ENCODE assay signal across 8 cellular contexts in genomic region chr13:44917589-44918322, GRCh38.
DNase-seq lines count a peak whose midpoint lies in the region; ATAC-seq and TF ChIP-seq lines count a peak whose summit lies in the region.

No MANE protein-coding gene starts in this region.

- H3K27me3 ChIP-seq in GM06990 (replicated peaks; ENCODE audit: control insufficient read depth, insufficient read depth, low read length) (no peaks in the 10 kb centered on the region), testis (no peaks in the 10 kb centered on the region)

- H3K36me3 ChIP-seq in GM06990 (ENCODE audit: control insufficient read depth, insufficient read depth, low read length), result no peaks in the 10 kb centered on the region
- H3K36me3 ChIP-seq in testis (ENCODE audit: low read depth, missing control alignments), result no peaks in the 10 kb centered on the region

- H3K4me3 Mint-ChIP-seq in activated naive CD8-positive, alpha-beta T cell treated with anti-CD3 and anti-CD28 coated beads, Interleukin-2, amount 10 ng/mL, durations not matched to agents 7 days and 5 days, result no peak overlapping the region

- H3K27ac ChIP-seq in testis, result peak overlapping the region; percentile 97 to 98

- no peaks in the 10 kb centered on the region for H3K27me3 Mint-ChIP-seq in activated naive CD8-positive, alpha-beta T cell treated with anti-CD3 and anti-CD28 coated beads, Interleukin-2, amount 10 ng/mL, durations not matched to agents 7 days and 5 days

- DNase-seq in GM06990 (ENCODE audit: extremely low read depth, insufficient read length) (peak; percentile 94), NCI-H1092 (lab: John Stamatoyannopoulos, UW) (peak; percentile 92), head of caudate nucleus (peak; percentile 88 to 99 (median 96)), omental fat pad (ENCODE audit: low spot score) (peak; percentile 85), testis (peak; percentile 97)
- peak; percentile 96 for DNase-seq in activated naive CD8-positive, alpha-beta T cell treated with anti-CD3 and anti-CD28 coated beads, Interleukin-2, amount 10 ng/mL, durations not matched to agents 7 days and 5 days

- TF ChIP-seq CTCF in GM06990 (IDR thresholded peaks at IDR 0.05; ENCODE audit: insufficient read depth, low read length, poor library complexity, severe bottlenecking), result peak; percentile 39
- TF ChIP-seq CTCF in omental fat pad (IDR thresholded peaks at IDR 0.05), result peak in 2 of 3 donors; percentile 65 to 82
- TF ChIP-seq CTCF in testis (IDR thresholded peaks at IDR 0.05), result peak; percentile 51 to 83 (median 79)

- no peak overlapping the region for H3K27ac Mint-ChIP-seq in activated naive CD8-positive, alpha-beta T cell treated with anti-CD3 and anti-CD28 coated beads, Interleukin-2, amount 10 ng/mL, durations not matched to agents 7 days and 5 days

- peak; percentile 76 for ATAC-seq in HG02588 (IDR thresholded peaks at IDR 0.05; ENCODE audit: unreplicated experiment)
- peak; percentile 87 for ATAC-seq in SK-N-SH treated with all-trans-retinoic acid at 6 μM for 48 hours
- ATAC-seq in activated naive CD8-positive, alpha-beta T cell treated with anti-CD3 and anti-CD28 coated beads, Interleukin-2, amount 10 ng/mL, durations not matched to agents 7 days and 5 days (ENCODE audit: low read depth), result peak; percentile 85
- ATAC-seq in omental fat pad (ENCODE audit: low FRiP score), result peak; percentile 83

- 0 to 1% methylated on average over 38 to 41 of the region's 41 CpGs for WGBS in testis, 2 donors

- no peaks in the 10 kb centered on the region for H3K36me3 Mint-ChIP-seq in activated naive CD8-positive, alpha-beta T cell treated with anti-CD3 and anti-CD28 coated beads, Interleukin-2, amount 10 ng/mL, durations not matched to agents 7 days and 5 days

- H3K4me3 ChIP-seq in GM06990 (replicated peaks; ENCODE audit: low read depth, low read length) (peak overlapping the region; percentile 71), testis (peak overlapping the region; percentile 66 to 67)

- intact Hi-C loops in head of caudate nucleus (cut with DNase I), result loop anchor here (2.0 to 10.0 kb wide), 2 partner anchors 57 to 341 kb away; partner anchors contain the start of gene TSC22D1
- intact Hi-C loops in testis (cut with DNase I; ENCODE audit: low total_unique reads), result no loop called here

- H3K4me1 ChIP-seq in testis, result peaks cover 26% of the 10 kb centered on the region

- POLR2A ChIA-PET in activated naive CD8-positive, alpha-beta T cell treated with anti-CD3 and anti-CD28 coated beads, Interleukin-2, amount 10 ng/mL, durations not matched to agents 7 days and 5 days (lab: Charles Lee), result interaction anchor here (1.0 to 1.1 kb wide), 3 partner anchors 9 to 644 kb away, joined by 3 to 4 read pairs (median 3); partner anchors contain the start of gene TSC22D1

- TF ChIP-seq POLR2A in testis (IDR thresholded peaks at IDR 0.05), result peak; percentile 38

- no peaks in the 10 kb centered on the region for H3K4me1 Mint-ChIP-seq in activated naive CD8-positive, alpha-beta T cell treated with anti-CD3 and anti-CD28 coated beads, Interleukin-2, amount 10 ng/mL, durations not matched to agents 7 days and 5 days

- peaks cover 4% of the 10 kb centered on the region for H3K9me3 Mint-ChIP-seq in activated naive CD8-positive, alpha-beta T cell treated with anti-CD3 and anti-CD28 coated beads, Interleukin-2, amount 10 ng/mL, durations not matched to agents 7 days and 5 days

- no peaks in the 10 kb centered on the region for H3K9me3 ChIP-seq in testis

TF ChIP-seq in SK-N-SH treated with all-trans-retinoic acid at 6 μM for 48 hours, 23 proteins besides CTCF, POLR2A, EP300 and RAD21:
- TF ChIP-seq SNAI2 (CRISPR knock-in tag; IDR thresholded peaks at IDR 0.05), result peak; percentile 76; the same call in 1 of the 2 replicates
- TF ChIP-seq ZC3H10 (CRISPR knock-in tag; IDR thresholded peaks at IDR 0.05), result no peak
- TF ChIP-seq GLIS3 (CRISPR knock-in tag; IDR thresholded peaks at IDR 0.05), result no peak
- TF ChIP-seq ARNTL (CRISPR knock-in tag; IDR thresholded peaks at IDR 0.05; ENCODE audit: borderline replicate concordance, low read depth), result no peak
- TF ChIP-seq ZFP3 (CRISPR knock-in tag; IDR thresholded peaks at IDR 0.05), result 0 out of 2 replicates have a peak, but pooled peaks have one; percentile 28
- 0 out of 2 replicates have a peak, but pooled peaks have one; percentile 21 for TF ChIP-seq ESRRG (CRISPR knock-in tag; IDR thresholded peaks at IDR 0.05)
- no peak for TF ChIP-seq ZNF565 (CRISPR knock-in tag; conservative IDR thresholded peaks at IDR 0.05; ENCODE audit: low read depth)
- TF ChIP-seq TSHZ2 (CRISPR knock-in tag; IDR thresholded peaks at IDR 0.05), result no peak
- no peak for TF ChIP-seq PPARA (CRISPR knock-in tag; IDR thresholded peaks at IDR 0.05; ENCODE audit: borderline replicate concordance)
- peak; percentile 80 for TF ChIP-seq PATZ1 (CRISPR knock-in tag; IDR thresholded peaks at IDR 0.05; ENCODE audit: borderline replicate concordance)
- TF ChIP-seq ZNF8 (CRISPR knock-in tag; IDR thresholded peaks at IDR 0.05), result 0 out of 2 replicates have a peak, but pooled peaks have one; percentile 11
- TF ChIP-seq CSDC2 (CRISPR knock-in tag; IDR thresholded peaks at IDR 0.05), result 0 out of 2 replicates have a peak, but pooled peaks have one; percentile 48
- TF ChIP-seq TCF4 (CRISPR knock-in tag; IDR thresholded peaks at IDR 0.05; ENCODE audit: borderline replicate concordance), result peak; percentile 56; the same call in 1 of the 2 replicates
- no peak for TF ChIP-seq OSR1 (CRISPR knock-in tag; IDR thresholded peaks at IDR 0.05)
- peak; percentile 51; the same call in 1 of the 2 replicates for TF ChIP-seq TOX (CRISPR knock-in tag; IDR thresholded peaks at IDR 0.05; ENCODE audit: borderline replicate concordance)
- no peak for TF ChIP-seq ZNF70 (CRISPR knock-in tag; IDR thresholded peaks at IDR 0.05)
- no peak for TF ChIP-seq ISL1 (CRISPR knock-in tag; IDR thresholded peaks at IDR 0.05)
- no peak for TF ChIP-seq BACH2 (CRISPR knock-in tag; IDR thresholded peaks at IDR 0.05; ENCODE audit: borderline replicate concordance)

Comparison
In these comparisons a context has a peak if more than half of its experiments do, and no peak if none do; other contexts are left out.
1. Peak in every context shown above with its lines: DNase-seq, ATAC-seq, H3K4me3 ChIP-seq and H3K27ac ChIP-seq.